ENCODE assay signal across 2 cellular contexts in genomic region chr1:18302788-18303413, GRCh38.
A peak's percentile ranks its signal among the peaks of the same experiment; 100 is the strongest.
TF ChIP-seq lines count a peak whose summit lies in the region.

No MANE protein-coding gene starts in this region.

TF ChIP-seq in HCT116, 20 proteins besides CTCF, POLR2A, EP300 and RAD21 (continued from another document):
- TF ChIP-seq ZBTB33 (IDR thresholded peaks at IDR 0.05; ENCODE audit: extremely low read depth, insufficient replicate concordance, low read length) = no peak
- no peak for TF ChIP-seq CBX3 (IDR thresholded peaks at IDR 0.05; ENCODE audit: low read depth)
- no peak for TF ChIP-seq EZH2 (IDR thresholded peaks at IDR 0.05)
- TF ChIP-seq YY1 (IDR thresholded peaks at IDR 0.05; ENCODE audit: extremely low read depth, insufficient replicate concordance, low read depth, low read length) = no peak
- no peak for TF ChIP-seq SRF (IDR thresholded peaks at IDR 0.05; ENCODE audit: low read depth)
- no peak for TF ChIP-seq TCF7L2 (IDR thresholded peaks at IDR 0.05; ENCODE audit: borderline replicate concordance, extremely low read depth, insufficient read depth, insufficient read length)
- no peak for TF ChIP-seq SIN3A (IDR thresholded peaks at IDR 0.05; ENCODE audit: low read depth)
- no peak for TF ChIP-seq POLR2AphosphoS5 (IDR thresholded peaks at IDR 0.05; ENCODE audit: low read depth, low read length)
- no peak for TF ChIP-seq MAX (IDR thresholded peaks at IDR 0.05)
- no peak for TF ChIP-seq FOSL1 (IDR thresholded peaks at IDR 0.05; ENCODE audit: low read depth)
- no peak for TF ChIP-seq JUND (IDR thresholded peaks at IDR 0.05)

TF ChIP-seq in neural cell, 6 proteins besides CTCF, POLR2A, EP300 and RAD21 (continued from another document):
- TF ChIP-seq, protein P1, sequence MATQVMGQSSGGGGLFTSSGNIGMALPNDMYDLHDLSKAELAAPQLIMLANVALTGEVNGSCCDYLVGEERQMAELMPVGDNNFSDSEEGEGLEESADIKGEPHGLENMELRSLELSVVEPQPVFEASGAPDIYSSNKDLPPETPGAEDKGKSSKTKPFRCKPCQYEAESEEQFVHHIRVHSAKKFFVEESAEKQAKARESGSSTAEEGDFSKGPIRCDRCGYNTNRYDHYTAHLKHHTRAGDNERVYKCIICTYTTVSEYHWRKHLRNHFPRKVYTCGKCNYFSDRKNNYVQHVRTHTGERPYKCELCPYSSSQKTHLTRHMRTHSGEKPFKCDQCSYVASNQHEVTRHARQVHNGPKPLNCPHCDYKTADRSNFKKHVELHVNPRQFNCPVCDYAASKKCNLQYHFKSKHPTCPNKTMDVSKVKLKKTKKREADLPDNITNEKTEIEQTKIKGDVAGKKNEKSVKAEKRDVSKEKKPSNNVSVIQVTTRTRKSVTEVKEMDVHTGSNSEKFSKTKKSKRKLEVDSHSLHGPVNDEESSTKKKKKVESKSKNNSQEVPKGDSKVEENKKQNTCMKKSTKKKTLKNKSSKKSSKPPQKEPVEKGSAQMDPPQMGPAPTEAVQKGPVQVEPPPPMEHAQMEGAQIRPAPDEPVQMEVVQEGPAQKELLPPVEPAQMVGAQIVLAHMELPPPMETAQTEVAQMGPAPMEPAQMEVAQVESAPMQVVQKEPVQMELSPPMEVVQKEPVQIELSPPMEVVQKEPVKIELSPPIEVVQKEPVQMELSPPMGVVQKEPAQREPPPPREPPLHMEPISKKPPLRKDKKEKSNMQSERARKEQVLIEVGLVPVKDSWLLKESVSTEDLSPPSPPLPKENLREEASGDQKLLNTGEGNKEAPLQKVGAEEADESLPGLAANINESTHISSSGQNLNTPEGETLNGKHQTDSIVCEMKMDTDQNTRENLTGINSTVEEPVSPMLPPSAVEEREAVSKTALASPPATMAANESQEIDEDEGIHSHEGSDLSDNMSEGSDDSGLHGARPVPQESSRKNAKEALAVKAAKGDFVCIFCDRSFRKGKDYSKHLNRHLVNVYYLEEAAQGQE (IDR thresholded peaks at IDR 0.05; ENCODE audit: borderline replicate concordance) = no peak
- TF ChIP-seq SMC3 (conservative IDR thresholded peaks at IDR 0.05; ENCODE audit: poor library complexity) = peak; percentile 74
